Comparison of ENCODE assay signal across 9 cellular contexts in genomic region chr10:26430641-26431163, GRCh38. TPM values are rescaled to one million over a fixed set of nuclear protein-coding genes. Genes with fewer than 3 reads are reported as not detected.
DNase-seq lines count a peak whose midpoint lies in the region; ATAC-seq and TF ChIP-seq lines count a peak whose summit lies in the region.
"Had no signal": no experiment of that assay in that cellular context is flagged by ENCODE, and none has a peak within 500 bp of the region (broad histone marks: within the 10 kb centered on the region; RNA-seq: fewer than 3 reads in every experiment).

No MANE protein-coding gene starts in this region.

- no peak overlapping the region for H3K27ac ChIP-seq in effector memory CD4-positive, alpha-beta T cell (ENCODE audit: insufficient read depth, low read length, poor library complexity, severe bottlenecking)
- no peak overlapping the region for H3K27ac ChIP-seq in right atrium auricular region

- H3K27me3 Mint-ChIP-seq in T-helper 17 cell: no peaks in the 10 kb centered on the region
- no peaks in the 10 kb centered on the region for H3K27me3 Mint-ChIP-seq in stimulated activated naive CD8-positive, alpha-beta T cell treated with anti-CD3 and anti-CD28 coated beads, Interleukin-15, Interleukin-2, amounts not matched to agents 100 ng/mL and 50 ng/mL, for 24 hours

- no peak overlapping the region for H3K4me3 ChIP-seq in effector memory CD4-positive, alpha-beta T cell (ENCODE audit: insufficient read depth, low read depth, low read length, poor library complexity, severe bottlenecking)
- no peak overlapping the region for H3K4me3 ChIP-seq in right atrium auricular region
- H3K4me3 ChIP-seq: tibial nerve had no signal

- H3K4me1 Mint-ChIP-seq in T-helper 17 cell: peaks cover 17% of the 10 kb centered on the region
- peaks cover 27% of the 10 kb centered on the region for H3K4me1 Mint-ChIP-seq in stimulated activated naive CD8-positive, alpha-beta T cell treated with anti-CD3 and anti-CD28 coated beads, Interleukin-15, Interleukin-2, amounts not matched to agents 100 ng/mL and 50 ng/mL, for 24 hours (ENCODE audit: low read depth)

- peak overlapping the region; percentile 73 for H3K4me3 Mint-ChIP-seq in T-helper 17 cell
- H3K4me3 Mint-ChIP-seq in stimulated activated naive CD8-positive, alpha-beta T cell treated with anti-CD3 and anti-CD28 coated beads, Interleukin-15, Interleukin-2, amounts not matched to agents 100 ng/mL and 50 ng/mL, for 24 hours: peak overlapping the region; percentile 63

- H3K36me3 Mint-ChIP-seq in T-helper 17 cell (ENCODE audit: low read depth): no peaks in the 10 kb centered on the region
- no peaks in the 10 kb centered on the region for H3K36me3 Mint-ChIP-seq in stimulated activated naive CD8-positive, alpha-beta T cell treated with anti-CD3 and anti-CD28 coated beads, Interleukin-15, Interleukin-2, amounts not matched to agents 100 ng/mL and 50 ng/mL, for 24 hours (ENCODE audit: low read depth)

- H3K9me3 ChIP-seq in T-helper 17 cell (ENCODE audit: control insufficient read depth, low read length, poor library complexity, severe bottlenecking) (no peaks in the 10 kb centered on the region), right atrium auricular region (no peaks in the 10 kb centered on the region)
- H3K9me3 ChIP-seq in effector memory CD4-positive, alpha-beta T cell (ENCODE audit: control insufficient read depth, low read length): no peaks in the 10 kb centered on the region
- H3K9me3 ChIP-seq: tibial nerve had no signal

- no peaks in the 10 kb centered on the region for H3K4me1 ChIP-seq in effector memory CD4-positive, alpha-beta T cell (ENCODE audit: control insufficient read depth, insufficient read depth, low read length, poor library complexity, severe bottlenecking)
- no peaks in the 10 kb centered on the region for H3K4me1 ChIP-seq in right atrium auricular region
- H3K4me1 ChIP-seq: tibial nerve had no signal

- TF ChIP-seq CTCF in right atrium auricular region (IDR thresholded peaks at IDR 0.05): no peak

- DNase-seq in Ammon's horn (ENCODE audit: low spot score) (peak; percentile 48), T-helper 17 cell (no peak), right atrium auricular region (ENCODE audit: low spot score) (no peak), NCI-H2107 treated with DMSO at 0.1 percent for 48 hours (lab: John Stamatoyannopoulos, UW; ENCODE audit: unreplicated experiment) (no peak)
- DNase-seq in effector memory CD4-positive, alpha-beta T cell: no peak

- H3K36me3 ChIP-seq in effector memory CD4-positive, alpha-beta T cell (ENCODE audit: control insufficient read depth, insufficient read depth, low read length): no peaks in the 10 kb centered on the region
- H3K36me3 ChIP-seq in right atrium auricular region: no peaks in the 10 kb centered on the region
- H3K36me3 ChIP-seq: tibial nerve had no signal

- peaks cover 3% of the 10 kb centered on the region for H3K9me3 Mint-ChIP-seq in stimulated activated naive CD8-positive, alpha-beta T cell treated with anti-CD3 and anti-CD28 coated beads, Interleukin-15, Interleukin-2, amounts not matched to agents 100 ng/mL and 50 ng/mL, for 24 hours

- ATAC-seq in GM18873 (IDR thresholded peaks at IDR 0.05; ENCODE audit: low FRiP score, unreplicated experiment) (peak; percentile 92), HG03039 (IDR thresholded peaks at IDR 0.05; ENCODE audit: unreplicated experiment) (peak; percentile 90), T-helper 17 cell (peak; percentile 81)

- H3K27me3 ChIP-seq in effector memory CD4-positive, alpha-beta T cell (replicated peaks; ENCODE audit: control insufficient read depth, insufficient read depth, low read length, poor library complexity, severe bottlenecking): no peaks in the 10 kb centered on the region
- no peaks in the 10 kb centered on the region for H3K27me3 ChIP-seq in right atrium auricular region
- H3K27me3 ChIP-seq: tibial nerve had no signal

- H3K27ac Mint-ChIP-seq in T-helper 17 cell: peak overlapping the region; percentile 76
- H3K27ac Mint-ChIP-seq in stimulated activated naive CD8-positive, alpha-beta T cell treated with anti-CD3 and anti-CD28 coated beads, Interleukin-15, Interleukin-2, amounts not matched to agents 100 ng/mL and 50 ng/mL, for 24 hours: peak overlapping the region; percentile 85

RNA-seq across cellular contexts. Expression of gene APBB1IP, which starts 7.4 kb away (rescaled TPM):
- 10 to 100 TPM; 73.9 to 77.1 TPM for total RNA-seq in T-helper 17 cell
- total RNA-seq in right atrium auricular region: 1 to 10 TPM; 1.4 to 3.1 TPM

Comparison
In these comparisons a context has a peak if more than half of its experiments do, and no peak if none do; other contexts are left out.
1. RNA of gene APBB1IP, which starts 7.4 kb away (total RNA-seq): 73.9 to 77.1 TPM in T-helper 17 cell; 1.4 to 3.1 TPM in right atrium auricular region; every median in the first group is over 10 times any median in the second.
2. Peak in every context shown above with its lines, with median percentiles within 50 percentile points of each other: ATAC-seq.